ENCODE assay signal across 9 cellular contexts in genomic region chr21:33801424-33802405, GRCh38.
DNase-seq lines count a peak whose midpoint lies in the region; ATAC-seq and TF ChIP-seq lines count a peak whose summit lies in the region.
"Had no signal": no experiment of that assay in that cellular context is flagged by ENCODE, and none has a peak within 500 bp of the region (broad histone marks: within the 10 kb centered on the region; RNA-seq: fewer than 3 reads in every experiment).

No MANE protein-coding gene starts in this region.

- peaks cover 0 to 11% (median 1%) of the 10 kb centered on the region in 4 donors for H3K36me3 ChIP-seq in transverse colon
- H3K36me3 ChIP-seq in CD4-positive, alpha-beta memory T cell (ENCODE audit: insufficient read depth, low read length), result no peaks in the 10 kb centered on the region

- no peaks in the 10 kb centered on the region for H3K9me3 ChIP-seq in transverse colon
- no peaks in the 10 kb centered on the region for H3K9me3 ChIP-seq in CD4-positive, alpha-beta memory T cell (ENCODE audit: control insufficient read depth in 1 of 2, low read length in 2 of 2)

- no peaks in the 10 kb centered on the region for H3K4me1 Mint-ChIP-seq in CD4-positive, alpha-beta memory T cell
- H3K4me1 Mint-ChIP-seq: B cell had no signal

- peak; percentile 66 for DNase-seq in SIG-M5 treated with dmso at 0.1 percent for 504 hours (lab: John Stamatoyannopoulos, UW; ENCODE audit: unreplicated experiment)
- DNase-seq in SIG-M5 (lab: John Stamatoyannopoulos, UW), result no peak
- DNase-seq in NCI-H774 (lab: John Stamatoyannopoulos, UW), result peak; percentile 79
- peak; percentile 11 for DNase-seq in fibroblast of pulmonary artery (ENCODE audit: low read depth)
- DNase-seq in transverse colon, result no peak
- no peak for DNase-seq in stimulated activated naive CD8-positive, alpha-beta T cell treated with anti-CD3 and anti-CD28 coated beads, Interleukin-15, Interleukin-2, amounts not matched to agents 100 U/mL and 50 U/mL, for 24 hours
- no peak for DNase-seq in CD4-positive, alpha-beta memory T cell

- peaks cover 0 to 9% of the 10 kb centered on the region in 2 donors for H3K36me3 Mint-ChIP-seq in CD4-positive, alpha-beta memory T cell

- POLR2A ChIA-PET in CD4-positive, alpha-beta memory T cell (lab: Charles Lee; ENCODE audit: partially characterized antibody), result no interaction called here

- no peak for TF ChIP-seq POLR2A in transverse colon (IDR thresholded peaks at IDR 0.05)

- no peak for TF ChIP-seq EP300 in transverse colon (IDR thresholded peaks at IDR 0.05; ENCODE audit: low read depth)

- in situ Hi-C loops in transverse colon (cut with MboI; ENCODE audit: low pct_ligation_motif_present in 1 of 4, low pct_unique_long_range_greater_than_20kb in 1 of 4, low sequenced_read_pairs in 3 of 4), result no loop called here

- H3K27me3 Mint-ChIP-seq in CD4-positive, alpha-beta memory T cell, result no peaks in the 10 kb centered on the region
- H3K27me3 Mint-ChIP-seq: B cell had no signal

- H3K4me3 ChIP-seq in fibroblast of pulmonary artery (replicated peaks; ENCODE audit: low read depth, low read length) (no peak overlapping the region), transverse colon (no peak overlapping the region)
- H3K4me3 ChIP-seq in CD4-positive, alpha-beta memory T cell (ENCODE audit: low read length in 2 of 2), result no peak overlapping the region

- CTCF ChIA-PET in CD4-positive, alpha-beta memory T cell (lab: Charles Lee; ENCODE audit: partially characterized antibody), result no interaction called here

- no peaks in the 10 kb centered on the region for H3K27me3 ChIP-seq in transverse colon
- H3K27me3 ChIP-seq in CD4-positive, alpha-beta memory T cell (ENCODE audit: insufficient read depth, low read length), result no peaks in the 10 kb centered on the region

- TF ChIP-seq CTCF in fibroblast of pulmonary artery (IDR thresholded peaks at IDR 0.05; ENCODE audit: low read length, missing control alignments) (no peak), transverse colon (IDR thresholded peaks at IDR 0.05) (no peak)

- no peak for ATAC-seq in stimulated activated naive CD8-positive, alpha-beta T cell treated with anti-CD3 and anti-CD28 coated beads, Interleukin-15, Interleukin-2, amounts not matched to agents 100 U/mL and 50 U/mL, for 24 hours
- no peak for ATAC-seq in HG03457 (IDR thresholded peaks at IDR 0.05; ENCODE audit: unreplicated experiment)

- H3K27ac ChIP-seq in transverse colon, result peak overlapping the region in 3 of 4 donors; percentile 17 to 50 (median 31)
- H3K27ac ChIP-seq in CD4-positive, alpha-beta memory T cell (ENCODE audit: low read depth, low read length), result no peak overlapping the region

- H3K4me1 ChIP-seq in transverse colon, result peaks cover 0 to 3% (median 2%) of the 10 kb centered on the region in 4 donors
- no peaks in the 10 kb centered on the region for H3K4me1 ChIP-seq in CD4-positive, alpha-beta memory T cell (ENCODE audit: insufficient read depth, low read length)

- WGBS in transverse colon (ENCODE audit: low coverage in 1 of 2), 2 donors, result 66 to 70% methylated on average over 8 of the region's 8 CpGs

- intact Hi-C loops in transverse colon (cut with DNase I; ENCODE audit: low total_unique reads), result no loop called here
- intact Hi-C loops in CD4-positive, alpha-beta memory T cell (cut with micrococcal nuclease), result no loop called here

- no peaks in the 10 kb centered on the region for H3K9me3 Mint-ChIP-seq in CD4-positive, alpha-beta memory T cell

- H3K27ac Mint-ChIP-seq in CD4-positive, alpha-beta memory T cell, result no peak overlapping the region
- H3K27ac Mint-ChIP-seq: B cell had no signal

- H3K4me3 Mint-ChIP-seq in CD4-positive, alpha-beta memory T cell, result no peak overlapping the region
- H3K4me3 Mint-ChIP-seq: B cell had no signal

Comparison
In these comparisons a context has a peak if more than half of its experiments do, and no peak if none do; other contexts are left out.
1. DNase-seq: peak in SIG-M5 treated with dmso at 0.1 percent for 504 hours (single experiment), NCI-H774 (single experiment) and fibroblast of pulmonary artery (single experiment); none in SIG-M5 (single experiment), transverse colon (single experiment), stimulated activated naive CD8-positive, alpha-beta T cell treated with anti-CD3 and anti-CD28 coated beads, Interleukin-15, Interleukin-2, amounts not matched to agents 100 U/mL and 50 U/mL, for 24 hours (single experiment) and CD4-positive, alpha-beta memory T cell (0 of 5).